Comparison of ENCODE assay signal across 1 cellular context in genomic region chrX:49106930-49107329, GRCh38.
TF ChIP-seq lines count a peak whose summit lies in the region.

No MANE protein-coding gene starts in this region.

TF ChIP-seq in HCT116, 20 proteins besides CTCF, POLR2A, EP300 and RAD21 (continued from another document):
- TF ChIP-seq, protein P1, sequence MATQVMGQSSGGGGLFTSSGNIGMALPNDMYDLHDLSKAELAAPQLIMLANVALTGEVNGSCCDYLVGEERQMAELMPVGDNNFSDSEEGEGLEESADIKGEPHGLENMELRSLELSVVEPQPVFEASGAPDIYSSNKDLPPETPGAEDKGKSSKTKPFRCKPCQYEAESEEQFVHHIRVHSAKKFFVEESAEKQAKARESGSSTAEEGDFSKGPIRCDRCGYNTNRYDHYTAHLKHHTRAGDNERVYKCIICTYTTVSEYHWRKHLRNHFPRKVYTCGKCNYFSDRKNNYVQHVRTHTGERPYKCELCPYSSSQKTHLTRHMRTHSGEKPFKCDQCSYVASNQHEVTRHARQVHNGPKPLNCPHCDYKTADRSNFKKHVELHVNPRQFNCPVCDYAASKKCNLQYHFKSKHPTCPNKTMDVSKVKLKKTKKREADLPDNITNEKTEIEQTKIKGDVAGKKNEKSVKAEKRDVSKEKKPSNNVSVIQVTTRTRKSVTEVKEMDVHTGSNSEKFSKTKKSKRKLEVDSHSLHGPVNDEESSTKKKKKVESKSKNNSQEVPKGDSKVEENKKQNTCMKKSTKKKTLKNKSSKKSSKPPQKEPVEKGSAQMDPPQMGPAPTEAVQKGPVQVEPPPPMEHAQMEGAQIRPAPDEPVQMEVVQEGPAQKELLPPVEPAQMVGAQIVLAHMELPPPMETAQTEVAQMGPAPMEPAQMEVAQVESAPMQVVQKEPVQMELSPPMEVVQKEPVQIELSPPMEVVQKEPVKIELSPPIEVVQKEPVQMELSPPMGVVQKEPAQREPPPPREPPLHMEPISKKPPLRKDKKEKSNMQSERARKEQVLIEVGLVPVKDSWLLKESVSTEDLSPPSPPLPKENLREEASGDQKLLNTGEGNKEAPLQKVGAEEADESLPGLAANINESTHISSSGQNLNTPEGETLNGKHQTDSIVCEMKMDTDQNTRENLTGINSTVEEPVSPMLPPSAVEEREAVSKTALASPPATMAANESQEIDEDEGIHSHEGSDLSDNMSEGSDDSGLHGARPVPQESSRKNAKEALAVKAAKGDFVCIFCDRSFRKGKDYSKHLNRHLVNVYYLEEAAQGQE (IDR thresholded peaks at IDR 0.05; ENCODE audit: low read depth): no peak
